In the genomic region with DNA sequence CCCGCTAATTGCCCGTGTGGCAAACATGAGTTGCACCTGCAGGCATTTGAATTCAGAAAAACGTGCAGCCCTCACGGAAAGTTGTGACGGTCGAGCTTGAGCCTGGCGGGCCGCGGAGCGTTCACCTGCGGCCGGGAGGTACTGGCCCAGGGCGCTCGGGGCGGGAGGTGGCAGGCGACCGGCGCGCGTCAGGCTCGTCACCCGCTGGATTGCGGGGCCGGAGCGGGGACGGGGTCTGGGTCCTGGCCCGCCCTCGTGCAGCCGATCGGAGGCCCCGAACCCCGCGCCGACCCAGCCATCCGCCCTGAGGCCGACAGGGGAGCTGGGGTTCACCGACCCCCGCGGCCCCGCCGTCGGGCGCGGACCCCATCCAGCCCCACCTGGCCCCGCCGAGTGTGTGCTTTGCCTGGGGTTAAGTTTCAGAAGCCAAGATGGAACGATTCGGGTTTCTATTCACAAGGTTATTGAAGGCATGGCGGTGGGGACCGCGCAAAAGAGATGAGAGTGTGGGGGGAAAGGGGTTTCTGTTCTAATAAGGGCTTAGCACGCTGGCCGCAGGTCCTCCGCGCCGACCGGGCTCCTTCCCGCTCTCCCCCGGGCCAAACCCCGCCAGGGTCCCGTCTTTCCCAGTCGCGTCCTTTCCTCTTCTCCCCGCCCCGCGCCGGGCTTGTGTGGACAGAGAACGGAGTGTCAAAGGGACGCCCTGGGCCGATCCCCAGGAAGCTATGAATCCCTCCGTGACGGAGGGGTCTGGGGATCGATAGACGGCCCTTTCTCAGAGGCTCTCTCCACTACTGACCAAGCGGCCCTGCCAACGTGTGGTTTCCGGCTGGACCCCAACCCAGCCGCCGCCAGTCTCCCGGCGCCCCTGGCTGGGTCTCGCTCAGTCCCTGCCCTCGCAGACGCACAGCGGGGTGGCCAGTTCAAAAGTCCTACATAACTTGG, we compare ENCODE assay signal across 8 cellular contexts. TPM values are rescaled to one million over a fixed set of nuclear protein-coding genes. Genes with fewer than 3 reads are reported as not detected.
DNase-seq lines count a peak whose midpoint lies in the region; ATAC-seq, FAIRE-seq and TF ChIP-seq lines count a peak whose summit lies in the region.

No MANE protein-coding gene starts in this region.

- CTCF ChIA-PET in T-cell (lab: Charles Lee) (interaction anchor here (0.9 to 1.0 kb wide), 5 partner anchors 17 to 209 kb away, joined by 3 to 4 read pairs (median 3); a partner anchor contains a TSS), HepG2 (lab: Yijun Ruan, JAX; ENCODE audit: low intra/inter-chr PET ratio, low total read pairs) (no interaction called here)

- peaks cover 46% of the 10 kb centered on the region for H3K4me1 ChIP-seq in HepG2 (ENCODE audit: insufficient read depth, low read length)

- H2AFZ ChIP-seq in HepG2 (ENCODE audit: low read length), result peak overlapping the region; percentile 60

- peaks cover 3 to 60% of the 10 kb centered on the region in 2 experiments; a peak in 4 of 5 replicates for H3K27me3 ChIP-seq in HepG2 (ENCODE audit: control insufficient read depth in 1 of 2, insufficient read depth in 2 of 2, low read length in 2 of 2)

- H4K20me1 ChIP-seq in HepG2 (ENCODE audit: insufficient read depth, low read length), result no peaks in the 10 kb centered on the region

- peak overlapping the region; percentile 36 for H3K9ac ChIP-seq in HepG2 (ENCODE audit: insufficient read depth, low read depth, low read length)

- peak overlapping the region; percentile 61 to 86 (median 65) for H3K4me3 ChIP-seq in HepG2 (replicated peaks in 1 of 3; ENCODE audit: insufficient read depth in 1 of 3, low read depth in 2 of 3, low read length in 3 of 3)

- BruUV-seq in HepG2 (replicated peaks; lab: Mats Ljungman, UMichigan), result no TSS peak

- no peaks in the 10 kb centered on the region for H3K9me3 ChIP-seq in HepG2 (ENCODE audit: low read length)

- in situ Hi-C loops in HepG2 (cut with HindIII; ENCODE audit: extremely low pct_ligation_motif_present, low pct_unique_long_range_greater_than_20kb), result loop anchor here (10.0 kb wide), 1 partner anchor 233 kb away; no protein-coding TSS in a partner anchor

- H3K27ac Mint-ChIP-seq in T-cell (peak overlapping the region in 1 of 2 donors; percentile 61), chondrocyte (ENCODE audit: unreplicated experiment) (peak overlapping the region; percentile 98)

- H3K36me3 Mint-ChIP-seq in T-cell, result no peaks in the 10 kb centered on the region
- H3K36me3 Mint-ChIP-seq in chondrocyte (ENCODE audit: low read depth), result peaks cover 9% of the 10 kb centered on the region

- H3K4me2 ChIP-seq in HepG2 (ENCODE audit: low read depth, low read length), result peak overlapping the region; percentile 95

- WGBS in HepG2 (ENCODE audit: low lambda C conversion rate), result 3% methylated on average over 46 of the region's 85 CpGs

- no peaks in the 10 kb centered on the region for H3K79me2 ChIP-seq in HepG2 (ENCODE audit: insufficient read depth, low read length)

- TF ChIP-seq RAD21 in HepG2 (CRISPR knock-in tag; IDR thresholded peaks at IDR 0.05), result no peak

- H3K4me1 Mint-ChIP-seq in T-cell (peaks cover 35 to 42% (median 37%) of the 10 kb centered on the region in 3 donors), chondrocyte (ENCODE audit: low read depth) (peaks cover 73% of the 10 kb centered on the region)

- no peak overlapping the region for H3K27ac ChIP-seq in HepG2 (ENCODE audit: extremely low read length, insufficient read depth, low read length)

- peaks cover 27 to 60% of the 10 kb centered on the region in 2 donors for H3K27me3 Mint-ChIP-seq in T-cell
- no peaks in the 10 kb centered on the region for H3K27me3 Mint-ChIP-seq in chondrocyte (ENCODE audit: low read depth)

- H3K4me3 Mint-ChIP-seq in T-cell (peak overlapping the region; percentile 89 to 92 (median 89)), chondrocyte (ENCODE audit: unreplicated experiment) (peak overlapping the region; percentile 79)

- H3K9me3 Mint-ChIP-seq in T-cell (no peaks in the 10 kb centered on the region), chondrocyte (ENCODE audit: low read depth) (no peaks in the 10 kb centered on the region)

- intact Hi-C loops in HepG2 (cut with micrococcal nuclease; ENCODE audit: unreplicated experiment), result no loop called here

- TF ChIP-seq POLR2A in HepG2 (IDR thresholded peaks at IDR 0.05; ENCODE audit: insufficient read depth in 1 of 2, low read depth in 2 of 2, low read length in 2 of 2), result no peak

- POLR2A ChIA-PET in T-cell (lab: Charles Lee) (interaction anchor here in 1 of 2 donors (2.0 kb wide), 1 partner anchor 30 kb away, joined by 7 read pairs; no protein-coding TSS in a partner anchor), HepG2 (lab: Yijun Ruan, JAX) (interaction anchor here (0.7 to 1.9 kb wide), 3 partner anchors 33 to 42 kb away, joined by 3 to 5 read pairs (median 3); no protein-coding TSS in a partner anchor)

- no peaks in the 10 kb centered on the region for H3K36me3 ChIP-seq in HepG2 (replicated peaks in 1 of 2; ENCODE audit: control insufficient read depth in 1 of 2, insufficient read depth in 2 of 2, low read length in 2 of 2)

- no peak for TF ChIP-seq EP300 in HepG2 (IDR thresholded peaks at IDR 0.05; ENCODE audit: low read depth in 2 of 2, low read length in 2 of 2)
- no peak for TF ChIP-seq EP300 in HepG2 (CRISPR knock-in tag; IDR thresholded peaks at IDR 0.05; ENCODE audit: borderline replicate concordance)

- ATAC-seq in T-cell (replicated peaks in 1 of 4), result peak in 1 of 4 experiments; percentile 12
- ATAC-seq in HepG2, result peak; percentile 54
- no peak for ATAC-seq in GM21737 (IDR thresholded peaks at IDR 0.05; ENCODE audit: unreplicated experiment)
- no peak for ATAC-seq in GM21825 (IDR thresholded peaks at IDR 0.05; ENCODE audit: unreplicated experiment)

- no peak for FAIRE-seq in HepG2 (lab: Jason Lieb, UNC)

- DNase-seq in Ammon's horn (ENCODE audit: low spot score) (peak; percentile 39), HK-2 (ENCODE audit: unreplicated experiment) (peak; percentile 24), T-cell (peak in 12 of 34 experiments; percentile 1 to 35 (median 15)), chondrocyte (ENCODE audit: low spot score) (peak; percentile 95), HepG2 (ENCODE audit: low spot score) (no peak)
- DNase-seq in stimulated activated CD8-positive, alpha-beta memory T cell treated with anti-CD3 and anti-CD28 coated beads, Interleukin-2, amount 100 ng/mL, for 48 hours (ENCODE audit: low read depth in 2 of 2), result peak; percentile 4 to 5

- TF ChIP-seq CTCF in chondrocyte (IDR thresholded peaks at IDR 0.05) (no peak), HepG2 (CRISPR knock-in tag; IDR thresholded peaks at IDR 0.05) (no peak)

RNA-seq across cellular contexts. Expression of a gene that starts 1.6 kb away (rescaled TPM):
- total RNA-seq in T-cell (under 1 TPM in 4 of 5 donors, not detected in 1; 0.16 to 0.32 (median 0.24) TPM), chondrocyte (17.6 to 43.0 TPM (median 41.2 TPM) in 3 replicates), HepG2 (2016; rRNA removed; fragmentation: Illumina TruSeq; extraction: Trizol) (0.04 TPM in 1 of 2 replicates, not detected in the other)
- total RNA-seq in HepG2 (2016; cell fraction: cytosol; rRNA removed; fragmentation: Illumina TruSeq; extraction: Trizol; ENCODE audit: low read depth), result not detected in 2 replicates
- total RNA-seq in HepG2 (2016; cell fraction: insoluble cytoplasmic fraction; rRNA removed; fragmentation: Illumina TruSeq; extraction: Trizol), result 0.04 and 0.07 TPM in 2 replicates
- 0.07 and 0.09 TPM in 2 replicates for total RNA-seq in HepG2 (2016; cell fraction: membrane; rRNA removed; fragmentation: Illumina TruSeq; extraction: Trizol)
- not detected in 2 replicates for total RNA-seq in HepG2 (2016; cell fraction: nucleus; rRNA removed; fragmentation: Illumina TruSeq; extraction: Trizol)
- polyA plus RNA-seq in HepG2 (2011; rRNA removed), result 0.04 and 0.05 TPM in 2 replicates
- polyA plus RNA-seq in HepG2 (2011; cell fraction: cytosol; rRNA removed), result 0.01 and 0.03 TPM in 2 replicates
- 0.07 TPM in 1 of 2 replicates, not detected in the other for polyA plus RNA-seq in HepG2 (2011; cell fraction: nucleus; rRNA removed)
- polyA plus RNA-seq in HepG2 (2012), result not detected in 2 replicates
- 0.05 and 0.09 TPM in 2 replicates for polyA plus RNA-seq in HepG2 (2016; cell fraction: cytosol; fragmentation: Illumina TruSeq; extraction: Trizol; ENCODE audit: low read depth)
- polyA plus RNA-seq in HepG2 (2016; cell fraction: insoluble cytoplasmic fraction; fragmentation: Illumina TruSeq; extraction: Trizol; ENCODE audit: low read depth), result 0.12 TPM in 1 of 2 replicates, not detected in the other
- polyA plus RNA-seq in HepG2 (2016; cell fraction: membrane; fragmentation: Illumina TruSeq; extraction: Trizol; ENCODE audit: low read depth), result 0.06 TPM in 1 of 2 replicates, not detected in the other
- polyA plus RNA-seq in HepG2 (2016; cell fraction: nucleus; fragmentation: Illumina TruSeq; extraction: Trizol; ENCODE audit: insufficient read depth, low read depth), result not detected in 2 replicates
- polyA minus RNA-seq in HepG2 (2011; rRNA and poly(A)+ RNA removed; ENCODE audit: low replicate concordance), result 0.37 TPM in 1 of 2 replicates, not detected in the other
- polyA minus RNA-seq in HepG2 (2011; cell fraction: cytosol; rRNA and poly(A)+ RNA removed), result not detected in 2 replicates
- not detected in 2 replicates for polyA minus RNA-seq in HepG2 (2011; cell fraction: nucleus; rRNA and poly(A)+ RNA removed)

RNA-seq across cellular contexts. Expression of a gene that starts 42.9 kb away (rescaled TPM):
- total RNA-seq in T-cell (10 to 100 TPM; 40.3 to 51.6 (median 46.4) TPM), chondrocyte (49.6 to 80.7 TPM (median 74.9 TPM) in 3 replicates), HepG2 (2016; rRNA removed; fragmentation: Illumina TruSeq; extraction: Trizol) (13.6 and 24.3 TPM in 2 replicates)
- 2.1 and 2.2 TPM in 2 replicates for total RNA-seq in HepG2 (2016; cell fraction: cytosol; rRNA removed; fragmentation: Illumina TruSeq; extraction: Trizol; ENCODE audit: low read depth)
- total RNA-seq in HepG2 (2016; cell fraction: insoluble cytoplasmic fraction; rRNA removed; fragmentation: Illumina TruSeq; extraction: Trizol), result 14.1 and 25.5 TPM in 2 replicates
- total RNA-seq in HepG2 (2016; cell fraction: membrane; rRNA removed; fragmentation: Illumina TruSeq; extraction: Trizol), result 5.1 and 5.6 TPM in 2 replicates
- total RNA-seq in HepG2 (2016; cell fraction: nucleus; rRNA removed; fragmentation: Illumina TruSeq; extraction: Trizol), result 15.2 and 17.1 TPM in 2 replicates
- polyA plus RNA-seq in HepG2 (2011; rRNA removed), result 18.7 and 20.8 TPM in 2 replicates
- polyA plus RNA-seq in HepG2 (2011; cell fraction: cytosol; rRNA removed), result 14.9 and 15.1 TPM in 2 replicates
- polyA plus RNA-seq in HepG2 (2011; cell fraction: nucleus; rRNA removed), result 10.3 and 11.5 TPM in 2 replicates
- 12.9 and 15.2 TPM in 2 replicates for polyA plus RNA-seq in HepG2 (2012)
- polyA plus RNA-seq in HepG2 (2016; cell fraction: cytosol; fragmentation: Illumina TruSeq; extraction: Trizol; ENCODE audit: low read depth), result 0.77 and 0.88 TPM in 2 replicates
- 18.7 and 19.3 TPM in 2 replicates for polyA plus RNA-seq in HepG2 (2016; cell fraction: insoluble cytoplasmic fraction; fragmentation: Illumina TruSeq; extraction: Trizol; ENCODE audit: low read depth)
- 3.2 and 3.7 TPM in 2 replicates for polyA plus RNA-seq in HepG2 (2016; cell fraction: membrane; fragmentation: Illumina TruSeq; extraction: Trizol; ENCODE audit: low read depth)
- 21.0 and 23.4 TPM in 2 replicates for polyA plus RNA-seq in HepG2 (2016; cell fraction: nucleus; fragmentation: Illumina TruSeq; extraction: Trizol; ENCODE audit: insufficient read depth, low read depth)
- polyA minus RNA-seq in HepG2 (2011; rRNA and poly(A)+ RNA removed; ENCODE audit: low replicate concordance), result 42.4 and 115 TPM in 2 replicates
- 19.9 and 21.1 TPM in 2 replicates for polyA minus RNA-seq in HepG2 (2011; cell fraction: cytosol; rRNA and poly(A)+ RNA removed)
- 29.4 and 39.5 TPM in 2 replicates for polyA minus RNA-seq in HepG2 (2011; cell fraction: nucleus; rRNA and poly(A)+ RNA removed)

Comparison
In these comparisons a context has a peak if more than half of its experiments do, and no peak if none do; other contexts are left out.
1. RNA of a gene that starts 1.6 kb away (total RNA-seq): 17.6 to 43.0 TPM in chondrocyte; 0.16 to 0.32 TPM in T-cell and 0.04 to 0.09 TPM in HepG2; every median in the first group is over 10 times any median in the second.